In the genomic region with DNA sequence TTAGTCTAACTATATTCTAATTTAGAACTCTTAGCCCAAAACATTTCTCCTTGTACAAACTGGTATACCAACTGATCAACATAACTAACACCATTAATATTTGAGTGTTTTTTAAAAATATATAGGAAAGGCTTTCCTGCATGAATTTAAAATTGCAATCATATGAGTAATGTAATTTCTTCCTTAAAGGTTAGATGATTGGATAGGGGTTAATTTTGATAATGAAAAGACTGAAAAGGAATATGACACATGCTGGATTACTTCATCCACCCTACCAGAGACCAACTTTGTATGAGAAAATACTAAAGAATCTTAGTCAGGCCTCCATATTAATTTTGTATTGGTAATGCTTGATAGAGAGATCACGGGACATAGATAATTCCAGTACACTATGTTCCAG, we compare ENCODE assay signal across 20 cellular contexts. TPM values are rescaled to one million over a fixed set of nuclear protein-coding genes. Genes with fewer than 3 reads are reported as not detected.
"Had no signal": no experiment of that assay in that cellular context is flagged by ENCODE, and none has a peak within 500 bp of the region (broad histone marks: within the 10 kb centered on the region; RNA-seq: fewer than 3 reads in every experiment).

No MANE protein-coding gene starts in this region.

- H3K4me3 ChIP-seq: colonic mucosa, lower lobe of right lung, ovary, prostate gland, thyroid gland, upper lobe of right lung had no signal

- H3K9me3 ChIP-seq: colonic mucosa, lower lobe of right lung, ovary, prostate gland, thyroid gland, upper lobe of right lung had no signal

- H3K27ac ChIP-seq: colonic mucosa, lower lobe of right lung, ovary, prostate gland, thyroid gland, upper lobe of right lung had no signal

- H3K36me3 ChIP-seq: colonic mucosa, lower lobe of right lung, ovary, prostate gland, thyroid gland, upper lobe of right lung had no signal

- DNase-seq: activated CD4-positive, alpha-beta T cell treated with anti-CD3 and anti-CD28 coated beads for 4 hours; activated CD4-positive, alpha-beta T cell treated with anti-CD3 and anti-CD28 coated beads, Interleukin-2, amount 50 U/mL, for 48 hours; activated CD4-positive, CD25-positive, alpha-beta regulatory T cell; activated effector memory CD4-positive, alpha-beta T cell treated with anti-CD3 and anti-CD28 coated beads, Interleukin-2, amount 50 U/mL, for 16 hours; activated naive CD4-positive, alpha-beta T cell treated with anti-CD3 and anti-CD28 coated beads, Interleukin-2, amount 10 ng/mL, durations not matched to agents 7 days and 5 days; activated T-cell treated with anti-CD3 and anti-CD28 coated beads, Interleukin-2, amount 50 U/mL, for 48 hours; central memory CD4-positive, alpha-beta T cell; colonic mucosa; foreskin melanocyte; lower lobe of right lung; mesendoderm; naive thymus-derived CD8-positive, alpha-beta T cell; ovary; substantia nigra; SW 1271; T-helper 17 cell; thyroid gland; upper lobe of right lung had no signal

- H3K4me1 ChIP-seq: colonic mucosa, lower lobe of right lung, prostate gland, upper lobe of right lung had no signal

- ATAC-seq: left lobe of liver; lower lobe of right lung; naive thymus-derived CD8-positive, alpha-beta T cell; T-helper 17 cell; upper lobe of right lung had no signal

- H3K27me3 ChIP-seq: colonic mucosa, ovary, thyroid gland, upper lobe of right lung had no signal

RNA-seq across cellular contexts. Expression of a gene that starts 25.1 kb away (rescaled TPM):
- total RNA-seq: naive thymus-derived CD8-positive, alpha-beta T cell had no signal
